8 cellular contexts compared by ENCODE assay signal in genomic region chr3:72163809-72164634, GRCh38.
DNase-seq lines count a peak whose midpoint lies in the region; ATAC-seq and TF ChIP-seq lines count a peak whose summit lies in the region.

No MANE protein-coding gene starts in this region.

- TF ChIP-seq CTCF in colonic mucosa (IDR thresholded peaks at IDR 0.05): no peak

- H3K27me3 ChIP-seq in BLaER1 (no peaks in the 10 kb centered on the region), colonic mucosa (no peaks in the 10 kb centered on the region)

- peak overlapping the region; percentile 87 for H3K4me2 ChIP-seq in BLaER1

- peaks cover 12% of the 10 kb centered on the region; the same call in 1 of the 2 replicates for H4K20me1 ChIP-seq in BLaER1

- peak overlapping the region; percentile 20; the same call in 1 of the 2 replicates for H3K9ac ChIP-seq in BLaER1
- no peak overlapping the region for H3K9ac ChIP-seq in colonic mucosa (ENCODE audit: low read depth in 2 of 2, low read length in 2 of 2)

- H3K36me3 ChIP-seq in BLaER1: no peaks in the 10 kb centered on the region
- H3K36me3 ChIP-seq in colonic mucosa: no peaks in the 10 kb centered on the region

- H3K4me1 ChIP-seq in BLaER1 (peaks cover 50% of the 10 kb centered on the region), colonic mucosa (no peaks in the 10 kb centered on the region)

- DNase-seq in NOMO-1 (lab: John Stamatoyannopoulos, UW; ENCODE audit: unreplicated experiment in 2 of 2) (peak; percentile 95 to 96), colonic mucosa (no peak), posterior vena cava (ENCODE audit: low spot score) (no peak), T-helper 1 cell (no peak), ACHN (no peak)

- in situ Hi-C loops in ACHN (cut with HindIII; ENCODE audit: low pct_ligation_motif_present, low pct_unique_long_range_greater_than_20kb, low sequenced_read_pairs): no loop called here

- peak; percentile 89 for ATAC-seq in GM19324 (IDR thresholded peaks at IDR 0.05; ENCODE audit: low FRiP score, unreplicated experiment)
- peak; percentile 89 for ATAC-seq in HG02981 (IDR thresholded peaks at IDR 0.05; ENCODE audit: unreplicated experiment)

- H3K27ac ChIP-seq in BLaER1 (peak overlapping the region; percentile 66), colonic mucosa (no peak overlapping the region)

- no peaks in the 10 kb centered on the region for H3K9me3 ChIP-seq in BLaER1
- no peaks in the 10 kb centered on the region for H3K9me3 ChIP-seq in colonic mucosa

- intact Hi-C loops in colonic mucosa (cut with DNase I) (no loop called here), posterior vena cava (cut with DNase I) (loop anchor here in 1 of 2 donors (5.0 kb wide), 1 partner anchor 47 kb away; no protein-coding TSS in a partner anchor)

- H3K4me3 ChIP-seq in BLaER1 (no peak overlapping the region), colonic mucosa (no peak overlapping the region)

Comparison
In these comparisons a context has a peak if more than half of its experiments do, and no peak if none do; other contexts are left out.
1. DNase-seq: peak in NOMO-1 (2 of 2); none in colonic mucosa (single experiment), posterior vena cava (single experiment), T-helper 1 cell (0 of 5) and ACHN (single experiment).